In the genomic region with DNA sequence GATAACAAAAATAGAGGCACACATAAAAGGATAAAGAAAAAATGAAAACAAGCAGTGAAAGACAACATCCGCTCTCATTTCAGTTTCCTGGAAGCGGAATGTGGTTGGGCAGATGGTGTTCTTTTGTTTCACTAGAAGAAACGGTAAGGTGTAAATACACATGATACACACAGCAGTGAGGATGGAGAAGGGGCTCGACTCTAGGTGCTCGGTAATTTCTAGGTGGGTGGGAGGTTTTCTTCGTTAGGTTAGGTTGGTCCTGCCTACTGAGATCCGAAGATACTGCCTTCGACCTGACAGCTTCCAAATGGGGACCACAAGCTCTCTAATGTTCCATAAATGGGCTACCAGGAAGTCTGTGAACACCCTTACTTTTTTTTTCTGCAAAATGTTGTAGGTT, we compare ENCODE assay signal across 14 cellular contexts.
A peak's percentile ranks its signal among the peaks of the same experiment; 100 is the strongest.
DNase-seq lines count a peak whose midpoint lies in the region; ATAC-seq lines count a peak whose summit lies in the region.
"Had no signal": no experiment of that assay in that cellular context is flagged by ENCODE, and none has a peak within 500 bp of the region (broad histone marks: within the 10 kb centered on the region; RNA-seq: fewer than 3 reads in every experiment).

No MANE protein-coding gene starts in this region.

- intact Hi-C loops in CD4-positive, alpha-beta memory T cell (cut with micrococcal nuclease): loop anchor here (1.0 to 5.0 kb wide), 10 partner anchors 9 to 1083 kb away; partner anchors contain the start of gene BCL11B
- intact Hi-C loops in posterior vena cava (cut with DNase I): no loop called here

- H3K4me1 ChIP-seq in CD4-positive, alpha-beta memory T cell (ENCODE audit: insufficient read depth, low read length): peaks cover 99% of the 10 kb centered on the region

- H3K27ac Mint-ChIP-seq in CD4-positive, alpha-beta memory T cell: peak overlapping the region; percentile 84 to 98 (median 94)
- H3K27ac Mint-ChIP-seq in naive thymus-derived CD8-positive, alpha-beta T cell: peak overlapping the region; percentile 95 to 100 (median 98)

- H3K27me3 Mint-ChIP-seq in CD4-positive, alpha-beta memory T cell: no peaks in the 10 kb centered on the region
- H3K27me3 Mint-ChIP-seq in naive thymus-derived CD8-positive, alpha-beta T cell: no peaks in the 10 kb centered on the region

- H3K27me3 ChIP-seq in CD4-positive, alpha-beta memory T cell (ENCODE audit: insufficient read depth, low read length): no peaks in the 10 kb centered on the region

- no peaks in the 10 kb centered on the region for H3K9me3 Mint-ChIP-seq in CD4-positive, alpha-beta memory T cell
- H3K9me3 Mint-ChIP-seq in naive thymus-derived CD8-positive, alpha-beta T cell: no peaks in the 10 kb centered on the region
- H3K9me3 Mint-ChIP-seq: neural crest cell had no signal

- peak overlapping the region; percentile 67 to 85 (median 80) for H3K4me3 Mint-ChIP-seq in CD4-positive, alpha-beta memory T cell
- peak overlapping the region; percentile 58 to 85 (median 70) for H3K4me3 Mint-ChIP-seq in naive thymus-derived CD8-positive, alpha-beta T cell
- H3K4me3 Mint-ChIP-seq: neural crest cell had no signal

- no peaks in the 10 kb centered on the region for H3K36me3 Mint-ChIP-seq in CD4-positive, alpha-beta memory T cell
- no peaks in the 10 kb centered on the region for H3K36me3 Mint-ChIP-seq in naive thymus-derived CD8-positive, alpha-beta T cell

- H3K9me3 ChIP-seq in CD4-positive, alpha-beta memory T cell (ENCODE audit: control insufficient read depth in 1 of 2, low read length in 2 of 2): no peaks in the 10 kb centered on the region

- H3K36me3 ChIP-seq in CD4-positive, alpha-beta memory T cell (ENCODE audit: insufficient read depth, low read length): no peaks in the 10 kb centered on the region

- ATAC-seq in naive thymus-derived CD8-positive, alpha-beta T cell: peak; percentile 82 to 88
- ATAC-seq in GM19467 (IDR thresholded peaks at IDR 0.05; ENCODE audit: unreplicated experiment): no peak
- ATAC-seq: Panc1 had no signal

- POLR2A ChIA-PET in CD4-positive, alpha-beta memory T cell (lab: Charles Lee; ENCODE audit: partially characterized antibody): interaction anchor here (0.6 to 19.1 kb wide), 31 partner anchors 8 to 1209 kb away, joined by 3 to 475 read pairs (median 5); partner anchors contain the start of gene BCL11B
- POLR2A ChIA-PET in naive thymus-derived CD8-positive, alpha-beta T cell (lab: Charles Lee): interaction anchor here (0.8 to 23.8 kb wide), 18 partner anchors 8 to 1078 kb away, joined by 3 to 361 read pairs (median 6); partner anchors contain the start of gene BCL11B

- DNase-seq in CD4-positive, alpha-beta memory T cell: peak; percentile 65 to 82 (median 77)
- peak; percentile 96 for DNase-seq in Jurkat, Clone E6-1 (ENCODE audit: low read depth, low spot score)
- DNase-seq in activated T-helper 1 cell treated with Interleukin-2 at 50 U/mL for 16 hours (ENCODE audit: low read depth) (peak; percentile 30), middle frontal gyrus (ENCODE audit: extremely low spot score, low spot score) (no peak), posterior vena cava (ENCODE audit: low spot score) (no peak)
- DNase-seq in naive thymus-derived CD8-positive, alpha-beta T cell: peak in 9 of 10 donors; percentile 53 to 89 (median 69)
- DNase-seq: cerebellar nuclear complex, mammary epithelial cell, NCI-H69, retina, SW 1271 had no signal

- H3K27ac ChIP-seq in CD4-positive, alpha-beta memory T cell (ENCODE audit: low read depth, low read length): peak overlapping the region; percentile 65

- H3K4me3 ChIP-seq in CD4-positive, alpha-beta memory T cell (ENCODE audit: low read length in 2 of 2): peak overlapping the region; percentile 38 to 42
- H3K4me3 ChIP-seq in Jurkat, Clone E6-1 (ENCODE audit: low read length): peak overlapping the region; percentile 43

- CTCF ChIA-PET in CD4-positive, alpha-beta memory T cell (lab: Charles Lee; ENCODE audit: partially characterized antibody): interaction anchor here (0.7 to 5.5 kb wide), 10 partner anchors 13 to 1085 kb away, joined by 3 to 58 read pairs (median 4); no protein-coding TSS in a partner anchor

- peaks cover 85 to 100% (median 94%) of the 10 kb centered on the region in 4 donors for H3K4me1 Mint-ChIP-seq in CD4-positive, alpha-beta memory T cell
- peaks cover 65 to 99% (median 97%) of the 10 kb centered on the region in 4 donors for H3K4me1 Mint-ChIP-seq in naive thymus-derived CD8-positive, alpha-beta T cell
- H3K4me1 Mint-ChIP-seq: neural crest cell had no signal

Comparison
In these comparisons a context has a peak if more than half of its experiments do, and no peak if none do; other contexts are left out.
1. DNase-seq: peak in CD4-positive, alpha-beta memory T cell (5 of 5), Jurkat, Clone E6-1 (single experiment), activated T-helper 1 cell treated with Interleukin-2 at 50 U/mL for 16 hours (single experiment) and naive thymus-derived CD8-positive, alpha-beta T cell (9 of 10); none in middle frontal gyrus (single experiment) and posterior vena cava (single experiment).